Comparison of ENCODE assay signal across 1 cellular context in genomic region chr7:76049295-76049694, GRCh38.
TF ChIP-seq lines count a peak whose summit lies in the region.

No MANE protein-coding gene starts in this region.

TF ChIP-seq in liver, 16 proteins besides CTCF, POLR2A, EP300 and RAD21 (continued from another document):
- TF ChIP-seq ZBTB33 (IDR thresholded peaks at IDR 0.05) (no peak), RXRA (IDR thresholded peaks at IDR 0.05) (no peak), FOXA1 (IDR thresholded peaks at IDR 0.05) (no peak), ATF3 (IDR thresholded peaks at IDR 0.05) (no peak), HNF4G (IDR thresholded peaks at IDR 0.05) (no peak), NR2F2 (IDR thresholded peaks at IDR 0.05) (no peak), HNF4A (conservative IDR thresholded peaks at IDR 0.05) (no peak), GABPA (IDR thresholded peaks at IDR 0.05 in 1 of 2, conservative IDR thresholded peaks at IDR 0.05 in 1 of 2) (no peak), FOXA2 (IDR thresholded peaks at IDR 0.05) (no peak)
